ENCODE assay signal across 20 cellular contexts in the genomic region with DNA sequence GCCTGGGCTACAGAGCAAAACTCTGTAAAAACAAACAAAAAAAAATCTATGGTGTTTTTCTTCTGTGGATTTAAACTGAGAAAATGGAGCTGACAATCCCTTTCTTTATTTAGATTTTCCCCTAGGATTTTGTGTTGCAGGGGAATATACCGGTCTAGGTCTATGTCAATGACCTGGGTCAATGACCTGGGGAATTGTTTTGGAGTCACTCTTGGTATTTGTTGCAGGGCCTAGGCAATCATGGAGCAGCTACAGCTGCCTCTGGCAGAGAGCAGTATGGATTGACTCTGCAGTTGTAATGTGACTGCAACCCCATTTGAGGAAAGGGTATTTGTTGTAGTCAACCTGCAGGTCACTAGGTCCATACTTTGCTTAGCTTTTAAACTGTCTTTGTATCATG. TPM values are rescaled to one million over a fixed set of nuclear protein-coding genes. Genes with fewer than 3 reads are reported as not detected.
"Had no signal": no experiment of that assay in that cellular context is flagged by ENCODE, and none has a peak within 500 bp of the region (broad histone marks: within the 10 kb centered on the region; RNA-seq: fewer than 3 reads in every experiment).

No MANE protein-coding gene starts in this region.

- H3K27ac Mint-ChIP-seq: naive thymus-derived CD8-positive, alpha-beta T cell; progenitor cell of endocrine pancreas; stimulated activated effector memory CD8-positive, alpha-beta T cell treated with anti-CD3 and anti-CD28 coated beads, Interleukin-12 subunit alpha, Interleukin-12 subunit beta, amount 100 ng/mL, for 72 hours had no signal

- H3K4me1 Mint-ChIP-seq: naive thymus-derived CD8-positive, alpha-beta T cell; stimulated activated effector memory CD8-positive, alpha-beta T cell treated with anti-CD3 and anti-CD28 coated beads, Interleukin-12 subunit alpha, Interleukin-12 subunit beta, amount 100 ng/mL, for 72 hours had no signal

- H3K4me2 ChIP-seq: neural progenitor cell had no signal

- H3K27ac ChIP-seq: coronary artery, heart left ventricle, left lung, neural progenitor cell, pancreas, tibial artery, upper lobe of right lung, vagina had no signal

- H3K9me3 Mint-ChIP-seq: stimulated activated effector memory CD8-positive, alpha-beta T cell treated with anti-CD3 and anti-CD28 coated beads, Interleukin-12 subunit alpha, Interleukin-12 subunit beta, amount 100 ng/mL, for 72 hours had no signal

- H3K4me3 Mint-ChIP-seq: naive thymus-derived CD8-positive, alpha-beta T cell; neural progenitor cell; stimulated activated effector memory CD8-positive, alpha-beta T cell treated with anti-CD3 and anti-CD28 coated beads, Interleukin-12 subunit alpha, Interleukin-12 subunit beta, amount 100 ng/mL, for 72 hours had no signal

- ATAC-seq: naive thymus-derived CD8-positive, alpha-beta T cell; pancreas; stimulated activated effector memory CD8-positive, alpha-beta T cell treated with anti-CD3 and anti-CD28 coated beads, Interleukin-12 subunit alpha, Interleukin-12 subunit beta, amount 100 ng/mL, for 72 hours; stimulated activated naive CD8-positive, alpha-beta T cell treated with anti-CD3 and anti-CD28 coated beads, Interleukin-15, Interleukin-2, amounts not matched to agents 100 U/mL and 50 U/mL, for 24 hours had no signal

- H3K36me3 Mint-ChIP-seq: naive thymus-derived CD8-positive, alpha-beta T cell; stimulated activated effector memory CD8-positive, alpha-beta T cell treated with anti-CD3 and anti-CD28 coated beads, Interleukin-12 subunit alpha, Interleukin-12 subunit beta, amount 100 ng/mL, for 72 hours had no signal

- FAIRE-seq: pancreas had no signal

- H3K4me3 ChIP-seq: coronary artery, heart left ventricle, left lung, lung, mucosa of descending colon, neural progenitor cell, pancreas, tibial artery, upper lobe of right lung, vagina had no signal

- H3K36me3 ChIP-seq: heart left ventricle, left lung, neural progenitor cell, pancreas, tibial artery, upper lobe of right lung, vagina had no signal

- H2AFZ ChIP-seq: neural progenitor cell had no signal

- DNase-seq: effector CD8-positive, alpha-beta T cell; foreskin melanocyte; left lung; naive thymus-derived CD8-positive, alpha-beta T cell; pancreas; stimulated activated CD4-positive, alpha-beta T cell treated with anti-CD3 and anti-CD28 coated beads, Interleukin-4, amount 100 ng/mL, for 1 hour; stimulated activated CD8-positive, alpha-beta memory T cell treated with anti-CD3 and anti-CD28 coated beads, Interleukin-4, amount 100 ng/mL, for 48 hours; stimulated activated naive CD8-positive, alpha-beta T cell treated with anti-CD3 and anti-CD28 coated beads, Interleukin-15, Interleukin-2, amounts not matched to agents 100 U/mL and 50 U/mL, for 24 hours; tibial artery; upper lobe of right lung had no signal

- H3K9ac ChIP-seq: neural progenitor cell had no signal

- H3K4me1 ChIP-seq: left lung, neural progenitor cell, pancreas, tibial artery, upper lobe of right lung had no signal

- H3K27me3 Mint-ChIP-seq: progenitor cell of endocrine pancreas had no signal

- H3K9me3 ChIP-seq: mucosa of descending colon, pancreas, tibial artery, upper lobe of right lung, vagina had no signal

- H3K27me3 ChIP-seq: heart left ventricle, left lung, neural progenitor cell, pancreas, tibial artery, upper lobe of right lung, vagina had no signal

RNA-seq across cellular contexts. Expression of a gene that starts 37.6 kb away (rescaled TPM):
- total RNA-seq: left lung; mesenteric fat pad; naive thymus-derived CD8-positive, alpha-beta T cell; upper lobe of right lung had no signal
- polyA plus RNA-seq: esophagus; heart left ventricle; naive thymus-derived CD8-positive, alpha-beta T cell had no signal
